In genomic region chr15:48425051-48425450, GRCh38 we compare ENCODE assay signal across 25 cellular contexts.
A peak's percentile ranks its signal among the peaks of the same experiment; 100 is the strongest.
DNase-seq lines count a peak whose midpoint lies in the region; ATAC-seq, FAIRE-seq and TF ChIP-seq lines count a peak whose summit lies in the region.
"Had no signal": no experiment of that assay in that cellular context is flagged by ENCODE, and none has a peak within 500 bp of the region (broad histone marks: within the 10 kb centered on the region; RNA-seq: fewer than 3 reads in every experiment).

No MANE protein-coding gene starts in this region.

- H2BK12ac ChIP-seq in mesenchymal stem cell (ENCODE audit: low read length in 2 of 2) = no peak overlapping the region

- peaks cover 4% of the 10 kb centered on the region for H3F3A ChIP-seq in smooth muscle cell (ENCODE audit: low read depth)

- no peaks in the 10 kb centered on the region for H3K79me2 ChIP-seq in smooth muscle cell (ENCODE audit: low read depth)

- H3K4me2 ChIP-seq in mesenchymal stem cell (ENCODE audit: low read length, poor library complexity, severe bottlenecking) (no peak overlapping the region), smooth muscle cell (no peak overlapping the region)
- H3K4me2 ChIP-seq: BLaER1 treated with 17β-estradiol and CSF1 and Interleukin-3, amounts not matched to agents 10 nM and 100 nM had no signal

- peaks cover 9% of the 10 kb centered on the region; the same call in 1 of the 2 replicates for H3K9me3 Mint-ChIP-seq in HFFc6
- H3K9me3 Mint-ChIP-seq: CD4-positive, alpha-beta T cell had no signal

- CTCF ChIA-PET in HEK293T (lab: Yijun Ruan, JAX) = no interaction called here

- H3K9ac ChIP-seq in mesenchymal stem cell (ENCODE audit: low read length) (peak overlapping the region; percentile 19), smooth muscle cell (ENCODE audit: low read depth) (no peak overlapping the region)
- H3K9ac ChIP-seq: BLaER1 treated with 17β-estradiol and CSF1 and Interleukin-3, amounts not matched to agents 10 nM and 100 nM had no signal

- H3K36me3 Mint-ChIP-seq in HFFc6 (ENCODE audit: low read depth) = peaks cover 76% of the 10 kb centered on the region

- H3K36me3 ChIP-seq in mesenchymal stem cell (ENCODE audit: control insufficient read depth in 1 of 2, insufficient read depth in 2 of 2, low read depth in 1 of 2, low read length in 2 of 2) (peaks cover 39 to 98% of the 10 kb centered on the region in 2 experiments), smooth muscle cell (ENCODE audit: low read depth) (peaks cover 30% of the 10 kb centered on the region)
- H3K36me3 ChIP-seq: BLaER1 treated with 17β-estradiol and CSF1 and Interleukin-3, amounts not matched to agents 10 nM and 100 nM had no signal

- H3K27me3 ChIP-seq in mesenchymal stem cell (ENCODE audit: control insufficient read depth in 1 of 2, insufficient read depth in 1 of 2, low read length in 2 of 2) = no peaks in the 10 kb centered on the region
- no peaks in the 10 kb centered on the region for H3K27me3 ChIP-seq in smooth muscle cell (ENCODE audit: low read depth)
- H3K27me3 ChIP-seq: BLaER1 treated with 17β-estradiol and CSF1 and Interleukin-3, amounts not matched to agents 10 nM and 100 nM had no signal

- no peak overlapping the region for H3K23ac ChIP-seq in mesenchymal stem cell (ENCODE audit: low read length in 2 of 2)

- no peaks in the 10 kb centered on the region for H4K20me1 ChIP-seq in smooth muscle cell (ENCODE audit: low read depth)
- H4K20me1 ChIP-seq: BLaER1 treated with 17β-estradiol and CSF1 and Interleukin-3, amounts not matched to agents 10 nM and 100 nM had no signal

- no peak overlapping the region for H3K18ac ChIP-seq in mesenchymal stem cell (ENCODE audit: low read depth in 1 of 2, low read length in 2 of 2)

- TF ChIP-seq CTCF in HFFc6 (IDR thresholded peaks at IDR 0.05) = no peak
- TF ChIP-seq CTCF in smooth muscle cell (IDR thresholded peaks at IDR 0.05; ENCODE audit: borderline replicate concordance, insufficient read depth, poor library complexity, severe bottlenecking) = no peak

- no peak overlapping the region for H2AK5ac ChIP-seq in mesenchymal stem cell (ENCODE audit: low read length, severe bottlenecking)

- intact Hi-C loops in cardiac septum (cut with DNase I) = no loop called here

- H4K91ac ChIP-seq in mesenchymal stem cell (ENCODE audit: low read length) = no peak overlapping the region

- no peak overlapping the region for H3K14ac ChIP-seq in mesenchymal stem cell (ENCODE audit: low read length in 2 of 2)

- peaks cover 15% of the 10 kb centered on the region for H3K79me1 ChIP-seq in mesenchymal stem cell (replicated peaks; ENCODE audit: low read length, poor library complexity, severe bottlenecking)

- H2BK15ac ChIP-seq in mesenchymal stem cell (ENCODE audit: low read depth, poor library complexity, severe bottlenecking) = no peak overlapping the region

- 93% methylated on average over 2 of the region's 2 CpGs for WGBS in mesenchymal stem cell
- whole genome bisulfite sequencing in smooth muscle cell (ENCODE audit: low lambda C conversion rate) = 83% methylated on average over 2 of the region's 2 CpGs

- H2BK5ac ChIP-seq in mesenchymal stem cell (ENCODE audit: low read depth, low read length, poor library complexity, severe bottlenecking) = no peak overlapping the region

- no peak overlapping the region for H2AFZ ChIP-seq in mesenchymal stem cell (ENCODE audit: low read depth, low read length)
- no peak overlapping the region for H2AFZ ChIP-seq in smooth muscle cell (ENCODE audit: low read depth)

- DNase-seq in HFFc6 (no peak), mesenchymal stem cell (no peak), smooth muscle cell (lab: John Stamatoyannopoulos, UW; ENCODE audit: unreplicated experiment) (no peak), HEK293T (ENCODE audit: extremely low spot score) (no peak), HTR-8/SVneo (ENCODE audit: insufficient read length, low spot score) (no peak), cardiac septum (ENCODE audit: low spot score) (no peak)
- DNase-seq: AML-193; CD4-positive, alpha-beta T cell; H7; MV-4-11; NCI-H1105; NCI-H2029; NCI-H446; NCI-H524 treated with DMSO at 0.1 percent for 48 hours; NCI-H774 had no signal

- POLR2A ChIA-PET in HEK293T (lab: Yijun Ruan, JAX) = no interaction called here

- peaks cover 49% of the 10 kb centered on the region for H3K27me3 Mint-ChIP-seq in HFFc6 (ENCODE audit: insufficient read depth)
- H3K27me3 Mint-ChIP-seq: CD4-positive, alpha-beta T cell had no signal

- H3K4me3 Mint-ChIP-seq in HFFc6 = peak overlapping the region; percentile 67
- H3K4me3 Mint-ChIP-seq: CD4-positive, alpha-beta T cell had no signal

- H3K27ac ChIP-seq in angular gyrus (ENCODE audit: low read depth, low read length) (peak overlapping the region; percentile 61), mesenchymal stem cell (ENCODE audit: low read length, poor library complexity, severe bottlenecking) (no peak overlapping the region), smooth muscle cell (ENCODE audit: low read depth) (peak overlapping the region; percentile 55)
- H3K27ac ChIP-seq: BLaER1 treated with 17β-estradiol and CSF1 and Interleukin-3, amounts not matched to agents 10 nM and 100 nM had no signal

- no peak for FAIRE-seq in HTR-8/SVneo (lab: Jason Lieb, UNC)
- FAIRE-seq: A204.1, D721Med, GM18507, HepG2, K562, RCC 7860 had no signal

- H3K9me3 ChIP-seq in mesenchymal stem cell (ENCODE audit: control insufficient read depth, low read length) (no peaks in the 10 kb centered on the region), smooth muscle cell (replicated peaks; ENCODE audit: low read depth) (no peaks in the 10 kb centered on the region)
- H3K9me3 ChIP-seq: BLaER1 treated with 17β-estradiol and CSF1 and Interleukin-3, amounts not matched to agents 10 nM and 100 nM had no signal

- H3K4me1 Mint-ChIP-seq in HFFc6 (ENCODE audit: low read depth) = peaks cover 97% of the 10 kb centered on the region

- H3K27ac Mint-ChIP-seq in HFFc6 = peak overlapping the region; percentile 89
- H3K27ac Mint-ChIP-seq: CD4-positive, alpha-beta T cell had no signal

- H3K4ac ChIP-seq in mesenchymal stem cell (ENCODE audit: low read depth in 1 of 2, low read length in 2 of 2) = no peak overlapping the region

- H4K8ac ChIP-seq in mesenchymal stem cell (ENCODE audit: low read length) = peak overlapping the region; percentile 14

- ATAC-seq in HG02870 (IDR thresholded peaks at IDR 0.05; ENCODE audit: unreplicated experiment) = no peak
- ATAC-seq: HepG2, K562, SK-N-SH treated with all-trans-retinoic acid at 6 μM for 48 hours had no signal

- no peak overlapping the region for H2BK120ac ChIP-seq in mesenchymal stem cell (ENCODE audit: low read depth, low read length)

- H3K4me3 ChIP-seq in mesenchymal stem cell (ENCODE audit: insufficient read depth in 1 of 2, low read depth in 1 of 2, low read length in 2 of 2) (no peak overlapping the region), smooth muscle cell (no peak overlapping the region)
- H3K4me3 ChIP-seq: BLaER1 treated with 17β-estradiol and CSF1 and Interleukin-3, amounts not matched to agents 10 nM and 100 nM; K562 had no signal

- peaks cover 5% of the 10 kb centered on the region for H3K4me1 ChIP-seq in mesenchymal stem cell (ENCODE audit: control insufficient read depth, insufficient read depth, low read depth, low read length)
- H3K4me1 ChIP-seq in smooth muscle cell (ENCODE audit: low read depth) = no peaks in the 10 kb centered on the region

TF ChIP-seq in HEK293T, 16 proteins besides CTCF, POLR2A, EP300 and RAD21:
- TF ChIP-seq SP1 (IDR thresholded peaks at IDR 0.05) (no peak), PKNOX1 (IDR thresholded peaks at IDR 0.05) (no peak), FOXM1 (IDR thresholded peaks at IDR 0.05; ENCODE audit: borderline replicate concordance) (no peak), L3MBTL2 (conservative IDR thresholded peaks at IDR 0.05) (no peak), BHLHE40 (IDR thresholded peaks at IDR 0.05; ENCODE audit: borderline replicate concordance) (no peak), ZNF384 (IDR thresholded peaks at IDR 0.05) (no peak), NFRKB (IDR thresholded peaks at IDR 0.05) (no peak), ELF4 (IDR thresholded peaks at IDR 0.05) (no peak), ARNT (IDR thresholded peaks at IDR 0.05) (no peak), CTBP1 (IDR thresholded peaks at IDR 0.05; ENCODE audit: borderline replicate concordance) (no peak), FOXK2 (IDR thresholded peaks at IDR 0.05) (no peak), HDGF (IDR thresholded peaks at IDR 0.05; ENCODE audit: borderline replicate concordance) (no peak), TARDBP (IDR thresholded peaks at IDR 0.05) (no peak), LEF1 (IDR thresholded peaks at IDR 0.05; ENCODE audit: borderline replicate concordance) (no peak)
